31 cellular contexts compared by ENCODE assay signal in genomic region chr4:183733181-183733580, GRCh38.
"Had no signal": no experiment of that assay in that cellular context is flagged by ENCODE, and none has a peak within 500 bp of the region (broad histone marks: within the 10 kb centered on the region; RNA-seq: fewer than 3 reads in every experiment).

No MANE protein-coding gene starts in this region.

- H3K27ac Mint-ChIP-seq: immature natural killer cell; naive thymus-derived CD8-positive, alpha-beta T cell; nephron had no signal

- H3K36me3 Mint-ChIP-seq: immature natural killer cell; naive thymus-derived CD8-positive, alpha-beta T cell had no signal

- H3K4me1 ChIP-seq: left lung, lower lobe of right lung, pancreas, prostate gland, stomach, testis, thyroid gland, transverse colon, vagina had no signal

- DNase-seq: hypothalamus; immature natural killer cell; kidney; left colon; left lung; lower lobe of right lung; mammary epithelial cell; mesenchymal stem cell; naive thymus-derived CD8-positive, alpha-beta T cell; occipital lobe; pancreas; retina; right cardiac atrium; stimulated activated CD4-positive, alpha-beta T cell treated with anti-CD3 and anti-CD28 coated beads, Interleukin-12 subunit alpha, Interleukin-12 subunit beta, amount 100 ng/mL, for 4 hours; stimulated activated CD4-positive, alpha-beta T cell treated with anti-CD3 and anti-CD28 coated beads, Interleukin-15, amount 100 ng/mL, for 24 hours; stimulated activated CD4-positive, alpha-beta T cell treated with anti-CD3 and anti-CD28 coated beads, Interleukin-2, amount 100 ng/mL, for 24 hours; stimulated activated CD4-positive, alpha-beta T cell treated with anti-CD3 and anti-CD28 coated beads, Interleukin-4, amount 100 ng/mL, for 1 hour; stimulated activated naive CD4-positive, alpha-beta T cell; stomach; testis; thyroid gland; transverse colon had no signal

- FAIRE-seq: islet of Langerhans, kidney, pancreas had no signal

- ATAC-seq: left colon; left lung; lower lobe of right lung; naive thymus-derived CD8-positive, alpha-beta T cell; pancreas; right cardiac atrium; sciatic nerve had no signal

- H3K27ac ChIP-seq: left lung, lower lobe of right lung, neutrophil, pancreas, prostate gland, skin epidermis, stomach, testis, thyroid gland, transverse colon, upper lobe of left lung, vagina had no signal

- H3K27me3 Mint-ChIP-seq: naive thymus-derived CD8-positive, alpha-beta T cell had no signal

- H3K4me3 ChIP-seq: left lung, lower lobe of right lung, pancreas, prostate gland, skin epidermis, stomach, testis, thyroid gland, transverse colon, upper lobe of left lung, vagina had no signal

- H3K36me3 ChIP-seq: left lung, lower lobe of right lung, neutrophil, pancreas, prostate gland, stomach, thyroid gland, transverse colon, upper lobe of left lung, vagina had no signal

- H3K9me3 Mint-ChIP-seq: immature natural killer cell; naive thymus-derived CD8-positive, alpha-beta T cell; neural crest cell had no signal

- H3K27me3 ChIP-seq: left lung, neutrophil, pancreas, stomach, testis, thyroid gland, transverse colon, upper lobe of left lung, vagina had no signal

- H3K4me3 Mint-ChIP-seq: immature natural killer cell; naive thymus-derived CD8-positive, alpha-beta T cell; nephron; neural crest cell had no signal

- H3K9me3 ChIP-seq: left lung, lower lobe of right lung, neutrophil, pancreas, prostate gland, stomach, testis, thyroid gland, transverse colon, upper lobe of left lung, vagina had no signal

- H3K4me1 Mint-ChIP-seq: immature natural killer cell; naive thymus-derived CD8-positive, alpha-beta T cell; nephron had no signal
